14 cellular contexts compared by ENCODE assay signal in genomic region chr13:24616514-24616913, GRCh38.
DNase-seq lines count a peak whose midpoint lies in the region; ATAC-seq and TF ChIP-seq lines count a peak whose summit lies in the region.
"Had no signal": no experiment of that assay in that cellular context is flagged by ENCODE, and none has a peak within 500 bp of the region (broad histone marks: within the 10 kb centered on the region; RNA-seq: fewer than 3 reads in every experiment).

No MANE protein-coding gene starts in this region.

- no peak for ATAC-seq in effector memory CD8-positive, alpha-beta T cell (replicated peaks)
- ATAC-seq: GM12878 had no signal

- no peak overlapping the region for H3K4me3 Mint-ChIP-seq in activated naive CD4-positive, alpha-beta T cell treated with anti-CD3 and anti-CD28 coated beads, Interleukin-2, amount 50 U/mL, for 24 hours
- no peak overlapping the region for H3K4me3 Mint-ChIP-seq in CD8-positive, alpha-beta memory T cell
- no peak overlapping the region for H3K4me3 Mint-ChIP-seq in effector memory CD8-positive, alpha-beta T cell
- H3K4me3 Mint-ChIP-seq in osteocyte (ENCODE audit: unreplicated experiment): no peak overlapping the region
- H3K4me3 Mint-ChIP-seq: B cell; CD4-positive, alpha-beta memory T cell; HFFc6 had no signal

- H3K36me3 Mint-ChIP-seq in activated naive CD4-positive, alpha-beta T cell treated with anti-CD3 and anti-CD28 coated beads, Interleukin-2, amount 50 U/mL, for 24 hours: no peaks in the 10 kb centered on the region
- no peaks in the 10 kb centered on the region for H3K36me3 Mint-ChIP-seq in CD8-positive, alpha-beta memory T cell
- peaks cover 16% of the 10 kb centered on the region for H3K36me3 Mint-ChIP-seq in effector memory CD8-positive, alpha-beta T cell (ENCODE audit: insufficient read depth)
- H3K36me3 Mint-ChIP-seq in osteocyte (ENCODE audit: unreplicated experiment): no peaks in the 10 kb centered on the region
- H3K36me3 Mint-ChIP-seq: CD4-positive, alpha-beta memory T cell had no signal

- no peak for TF ChIP-seq CTCF in osteocyte (IDR thresholded peaks at IDR 0.05)

- no peaks in the 10 kb centered on the region for H3K9me3 Mint-ChIP-seq in activated naive CD4-positive, alpha-beta T cell treated with anti-CD3 and anti-CD28 coated beads, Interleukin-2, amount 50 U/mL, for 24 hours
- peaks cover 0 to 2% (median 0%) of the 10 kb centered on the region in 5 donors for H3K9me3 Mint-ChIP-seq in CD8-positive, alpha-beta memory T cell
- no peaks in the 10 kb centered on the region for H3K9me3 Mint-ChIP-seq in effector memory CD8-positive, alpha-beta T cell
- no peaks in the 10 kb centered on the region for H3K9me3 Mint-ChIP-seq in osteocyte (ENCODE audit: unreplicated experiment)
- H3K9me3 Mint-ChIP-seq: CD4-positive, alpha-beta memory T cell; HFFc6 had no signal

- peak overlapping the region; percentile 51 for H3K27ac Mint-ChIP-seq in activated naive CD4-positive, alpha-beta T cell treated with anti-CD3 and anti-CD28 coated beads, Interleukin-2, amount 50 U/mL, for 24 hours
- H3K27ac Mint-ChIP-seq in CD8-positive, alpha-beta memory T cell: peak overlapping the region in 7 of 8 donors; percentile 52 to 98 (median 66)
- peak overlapping the region; percentile 49 to 77 for H3K27ac Mint-ChIP-seq in effector memory CD8-positive, alpha-beta T cell
- no peak overlapping the region for H3K27ac Mint-ChIP-seq in osteocyte (ENCODE audit: unreplicated experiment)
- H3K27ac Mint-ChIP-seq: B cell, HFFc6 had no signal

- POLR2A ChIA-PET in CD8-positive, alpha-beta memory T cell (lab: Charles Lee): interaction anchor here (0.6 kb wide), 1 partner anchor 10 kb away, joined by 3 read pairs; no protein-coding TSS in a partner anchor

- no peaks in the 10 kb centered on the region for H3K27me3 Mint-ChIP-seq in activated naive CD4-positive, alpha-beta T cell treated with anti-CD3 and anti-CD28 coated beads, Interleukin-2, amount 50 U/mL, for 24 hours
- H3K27me3 Mint-ChIP-seq in CD8-positive, alpha-beta memory T cell: no peaks in the 10 kb centered on the region
- no peaks in the 10 kb centered on the region for H3K27me3 Mint-ChIP-seq in effector memory CD8-positive, alpha-beta T cell
- H3K27me3 Mint-ChIP-seq in osteocyte (ENCODE audit: unreplicated experiment): no peaks in the 10 kb centered on the region
- H3K27me3 Mint-ChIP-seq: B cell; CD4-positive, alpha-beta memory T cell had no signal

- no peaks in the 10 kb centered on the region for H3K27me3 ChIP-seq in CD8-positive, alpha-beta memory T cell (ENCODE audit: insufficient read depth, low read length, poor library complexity, severe bottlenecking)

- no peaks in the 10 kb centered on the region for H3K36me3 ChIP-seq in CD8-positive, alpha-beta memory T cell (ENCODE audit: insufficient read depth, low read length)

- H3K4me1 ChIP-seq in CD8-positive, alpha-beta memory T cell (ENCODE audit: insufficient read depth, low read length): peaks cover 35% of the 10 kb centered on the region

- CTCF ChIA-PET in CD8-positive, alpha-beta memory T cell (lab: Charles Lee): interaction anchor here (0.9 kb wide), 1 partner anchor 10 kb away, joined by 3 read pairs; no protein-coding TSS in a partner anchor

- H3K9me3 ChIP-seq in CD8-positive, alpha-beta memory T cell (ENCODE audit: low read length): no peaks in the 10 kb centered on the region
- H3K9me3 ChIP-seq: Caco-2 had no signal

- H3K4me3 ChIP-seq in CD8-positive, alpha-beta memory T cell (ENCODE audit: low read length): no peak overlapping the region
- H3K4me3 ChIP-seq: GM12878 had no signal

- DNase-seq in activated naive CD4-positive, alpha-beta T cell treated with anti-CD3 and anti-CD28 coated beads, Interleukin-2, amount 50 U/mL, for 16 hours: no peak
- no peak for DNase-seq in CD8-positive, alpha-beta memory T cell
- DNase-seq in effector memory CD8-positive, alpha-beta T cell: no peak
- DNase-seq in osteocyte (ENCODE audit: extremely low spot score, unreplicated experiment): peak; percentile 46
- DNase-seq in NCI-H69 (lab: John Stamatoyannopoulos, UW): no peak
- no peak for DNase-seq in pons (ENCODE audit: low spot score)
- DNase-seq: C1 segment of cervical spinal cord; Caco-2; CD4-positive, alpha-beta memory T cell; HCEC 1CT; HFFc6 had no signal

- no peak overlapping the region for H3K27ac ChIP-seq in CD8-positive, alpha-beta memory T cell (ENCODE audit: low read depth, low read length)

- peaks cover 29% of the 10 kb centered on the region for H3K4me1 Mint-ChIP-seq in activated naive CD4-positive, alpha-beta T cell treated with anti-CD3 and anti-CD28 coated beads, Interleukin-2, amount 50 U/mL, for 24 hours
- H3K4me1 Mint-ChIP-seq in CD8-positive, alpha-beta memory T cell: peaks cover 45 to 63% (median 51%) of the 10 kb centered on the region in 3 donors
- peaks cover 30 to 46% of the 10 kb centered on the region in 2 donors for H3K4me1 Mint-ChIP-seq in effector memory CD8-positive, alpha-beta T cell (ENCODE audit: low read depth in 2 of 2)
- H3K4me1 Mint-ChIP-seq in osteocyte (ENCODE audit: unreplicated experiment): no peaks in the 10 kb centered on the region
